ENCODE assay signal across 8 cellular contexts in genomic region chr22:37316875-37317371, GRCh38. TPM values are rescaled to one million over a fixed set of nuclear protein-coding genes. Genes with fewer than 3 reads are reported as not detected.
A peak's percentile ranks its signal among the peaks of the same experiment; 100 is the strongest.
DNase-seq lines count a peak whose midpoint lies in the region; ATAC-seq, FAIRE-seq and TF ChIP-seq lines count a peak whose summit lies in the region.

No MANE protein-coding gene starts in this region.

- TF ChIP-seq POLR2A in GM12892 (IDR thresholded peaks at IDR 0.05; ENCODE audit: low read depth, low read length) = no peak

- FAIRE-seq in GM12892 (lab: Jason Lieb, UNC) = peak; percentile 87

- peak; percentile 95 for TF ChIP-seq CTCF in choroid plexus epithelial cell (conservative IDR thresholded peaks at IDR 0.05; ENCODE audit: low read depth, low read length)

- ATAC-seq in left lobe of liver = peak; percentile 90
- ATAC-seq in GM21717 (IDR thresholded peaks at IDR 0.05; ENCODE audit: unreplicated experiment) = no peak

- no peak overlapping the region for H3K4me3 ChIP-seq in choroid plexus epithelial cell (ENCODE audit: low read depth, low read length)

- in situ Hi-C loops in ACHN (cut with HindIII; ENCODE audit: low pct_ligation_motif_present, low pct_unique_long_range_greater_than_20kb, low sequenced_read_pairs) = no loop called here

- DNase-seq in ACHN (peak; percentile 88), GM12892 (ENCODE audit: insufficient read length) (peak; percentile 88), NCI-H2227 treated with DMSO at 0.1 percent for 48 hours (lab: John Stamatoyannopoulos, UW) (peak; percentile 43), choroid plexus epithelial cell (ENCODE audit: low read depth) (peak; percentile 95), left lobe of liver (ENCODE audit: low spot score) (peak; percentile 83)
- DNase-seq in activated CD4-positive, alpha-beta T cell treated with anti-CD3 and anti-CD28 coated beads for 24 hours (ENCODE audit: low read depth in 2 of 2) = peak; percentile 56 to 57
- DNase-seq in stimulated activated CD4-positive, alpha-beta T cell treated with anti-CD3 and anti-CD28 coated beads, Interleukin-4, amount 100 ng/mL, for 24 hours = peak; percentile 78

RNA-seq across cellular contexts. Expression of gene CYTH4, which starts 34.6 kb away (rescaled TPM):
- 12.8 TPM for polyA plus RNA-seq in GM12892 (2012; ENCODE audit: missing spikeins)
- 5.2 TPM for total RNA-seq in left lobe of liver

Comparison
In these comparisons a context has a peak if more than half of its experiments do, and no peak if none do; other contexts are left out.
1. DNase-seq: peak in every context shown above with its lines; median percentile 95 in choroid plexus epithelial cell; 88 in ACHN; 88 in GM12892; 83 in left lobe of liver; 78 in stimulated activated CD4-positive, alpha-beta T cell treated with anti-CD3 and anti-CD28 coated beads, Interleukin-4, amount 100 ng/mL, for 24 hours; 56 in activated CD4-positive, alpha-beta T cell treated with anti-CD3 and anti-CD28 coated beads for 24 hours; 43 in NCI-H2227 treated with DMSO at 0.1 percent for 48 hours.